In genomic region chr20:9389321-9389720, GRCh38 we compare ENCODE assay signal across 21 cellular contexts.
A peak's percentile ranks its signal among the peaks of the same experiment; 100 is the strongest.
DNase-seq lines count a peak whose midpoint lies in the region; ATAC-seq, FAIRE-seq and TF ChIP-seq lines count a peak whose summit lies in the region.
"Had no signal": no experiment of that assay in that cellular context is flagged by ENCODE, and none has a peak within 500 bp of the region (broad histone marks: within the 10 kb centered on the region; RNA-seq: fewer than 3 reads in every experiment).

No MANE protein-coding gene starts in this region.

- H3K9me3 Mint-ChIP-seq in neural crest cell: peaks cover 2% of the 10 kb centered on the region
- H3K9me3 Mint-ChIP-seq: IgD-negative memory B cell had no signal

- H3K27ac ChIP-seq in foreskin keratinocyte: no peak overlapping the region
- H3K27ac ChIP-seq: C4-2B, GM23248 had no signal

- no peaks in the 10 kb centered on the region for H3K4me1 ChIP-seq in foreskin keratinocyte

- H3K27me3 ChIP-seq in foreskin keratinocyte: no peaks in the 10 kb centered on the region

- peaks cover 17% of the 10 kb centered on the region for H3K4me1 Mint-ChIP-seq in neural crest cell

- no peak for ATAC-seq in foreskin keratinocyte
- ATAC-seq: SK-N-SH treated with all-trans-retinoic acid at 6 μM for 48 hours had no signal

- TF ChIP-seq CTCF in neural crest cell (conservative IDR thresholded peaks at IDR 0.05): no peak
- no peak for TF ChIP-seq CTCF in foreskin keratinocyte (conservative IDR thresholded peaks at IDR 0.05)

- peak; percentile 18 for DNase-seq in RCC 7860 (ENCODE audit: low spot score)
- DNase-seq in kidney glomerular epithelial cell (lab: John Stamatoyannopoulos, UW): peak; percentile 53
- no peak for DNase-seq in neural crest cell (ENCODE audit: low read depth, low spot score)
- no peak for DNase-seq in foreskin keratinocyte
- no peak for DNase-seq in NOMO-1 (lab: John Stamatoyannopoulos, UW; ENCODE audit: unreplicated experiment in 2 of 2)
- no peak for DNase-seq in EL
- no peak for DNase-seq in Ammon's horn (ENCODE audit: low spot score)
- DNase-seq: ACHN; DMS79 treated with DMSO at 0.1 percent for 48 hours; GM23248; Kasumi-1; NCI-H1105; NCI-H2081; NCI-H2171 treated with DMSO at 0.1 percent for 48 hours; NK-92 treated with Interleukin-12 subunit alpha and Interleukin-12 subunit beta, amount 100 ng/mL, for 24 hours; SHP77 had no signal

- FAIRE-seq in RCC 7860 (lab: Jason Lieb, UNC): no peak
- FAIRE-seq: G401.6, GM19239 had no signal

- peak overlapping the region; percentile 27 for H3K27ac Mint-ChIP-seq in neural crest cell (ENCODE audit: unreplicated experiment)
- H3K27ac Mint-ChIP-seq: IgD-negative memory B cell had no signal

- no peaks in the 10 kb centered on the region for H3K27me3 Mint-ChIP-seq in neural crest cell (ENCODE audit: low read depth)
- H3K27me3 Mint-ChIP-seq: IgD-negative memory B cell had no signal

- H3K4me3 Mint-ChIP-seq in neural crest cell: no peak overlapping the region
- H3K4me3 Mint-ChIP-seq: IgD-negative memory B cell had no signal

- peaks cover 31% of the 10 kb centered on the region for H3K36me3 Mint-ChIP-seq in neural crest cell (ENCODE audit: low read depth)

Comparison
In these comparisons a context has a peak if more than half of its experiments do, and no peak if none do; other contexts are left out.
1. DNase-seq: peak in RCC 7860 (single experiment) and kidney glomerular epithelial cell (single experiment); none in neural crest cell (single experiment), foreskin keratinocyte (0 of 2), NOMO-1 (0 of 2), EL (single experiment) and Ammon's horn (single experiment).